Comparison of ENCODE assay signal across 25 cellular contexts in genomic region chr17:61017317-61018001, GRCh38.
"Had no signal": no experiment of that assay in that cellular context is flagged by ENCODE, and none has a peak within 500 bp of the region (broad histone marks: within the 10 kb centered on the region; RNA-seq: fewer than 3 reads in every experiment).

No MANE protein-coding gene starts in this region.

- H3K27ac ChIP-seq: Peyer's patch, SJSA1 had no signal

- H3K4me3 ChIP-seq: Peyer's patch, SJSA1 had no signal

- H3K9me3 Mint-ChIP-seq: activated naive CD4-positive, alpha-beta T cell treated with anti-CD3 and anti-CD28 coated beads for 36 hours; brain; central memory CD8-positive, alpha-beta T cell; IgD-negative memory B cell; T-cell had no signal

- H3K36me3 Mint-ChIP-seq: brain had no signal

- H3K9me3 ChIP-seq: Peyer's patch, SJSA1 had no signal

- H3K27me3 Mint-ChIP-seq: activated naive CD8-positive, alpha-beta T cell; brain; central memory CD8-positive, alpha-beta T cell; IgD-negative memory B cell; T-cell had no signal

- DNase-seq: activated CD4-positive, alpha-beta T cell treated with anti-CD3 and anti-CD28 coated beads for 4 hours; activated CD4-positive, alpha-beta T cell treated with anti-CD3 and anti-CD28 coated beads, Interleukin-2, amount 50 U/mL, for 4 hours; activated CD8-positive, alpha-beta memory T cell treated with anti-CD3 and anti-CD28 coated beads, Interleukin-2, amount 50 U/mL, for 48 hours; activated CD8-positive, alpha-beta T cell treated with anti-CD3 and anti-CD28 coated beads, Interleukin-2, amount 10 ng/mL, durations not matched to agents 7 days and 5 days; activated gamma-delta T cell; activated naive CD4-positive, alpha-beta T cell treated with anti-CD3 and anti-CD28 coated beads for 36 hours; activated T-cell treated with anti-CD3 and anti-CD28 coated beads, Interleukin-2, amount 50 U/mL, for 1 hour; amygdala; KG1; NCI-H1092 treated with DMSO at 0.1 percent for 48 hours; NCI-H1436 treated with DMSO at 0.1 percent for 48 hours; NCI-H187; NCI-H2081 treated with DMSO at 0.1 percent for 48 hours; NCI-H446; NCI-H524; Peyer's patch; SHP77; T-cell; T1000 had no signal

- H3K4me1 Mint-ChIP-seq: brain; central memory CD8-positive, alpha-beta T cell; IgD-negative memory B cell; T-cell had no signal

- H3K27ac Mint-ChIP-seq: activated CD8-positive, alpha-beta T cell treated with anti-CD3 and anti-CD28 coated beads, Interleukin-2, amount 10 ng/mL, durations not matched to agents 7 days and 5 days; activated naive CD4-positive, alpha-beta T cell treated with anti-CD3 and anti-CD28 coated beads for 36 hours; activated naive CD8-positive, alpha-beta T cell; brain; IgD-negative memory B cell; T-cell had no signal

- H3K27me3 ChIP-seq: Peyer's patch, SJSA1 had no signal

- H3K4me3 Mint-ChIP-seq: activated CD8-positive, alpha-beta T cell treated with anti-CD3 and anti-CD28 coated beads, Interleukin-2, amount 10 ng/mL, durations not matched to agents 7 days and 5 days; activated naive CD4-positive, alpha-beta T cell treated with anti-CD3 and anti-CD28 coated beads for 36 hours; activated naive CD8-positive, alpha-beta T cell; brain; central memory CD8-positive, alpha-beta T cell; IgD-negative memory B cell; T-cell had no signal

- H3K36me3 ChIP-seq: Peyer's patch, SJSA1 had no signal

- H3K4me1 ChIP-seq: Peyer's patch, SJSA1 had no signal

- ATAC-seq: activated CD4-positive, CD25-positive, alpha-beta regulatory T cell treated with anti-CD3 and anti-CD28 coated beads, Interleukin-2, amount 50 U/mL, for 24 hours; activated CD8-positive, alpha-beta T cell treated with anti-CD3 and anti-CD28 coated beads, Interleukin-2, amount 10 ng/mL, durations not matched to agents 7 days and 5 days; T-cell had no signal
